In the genomic region with DNA sequence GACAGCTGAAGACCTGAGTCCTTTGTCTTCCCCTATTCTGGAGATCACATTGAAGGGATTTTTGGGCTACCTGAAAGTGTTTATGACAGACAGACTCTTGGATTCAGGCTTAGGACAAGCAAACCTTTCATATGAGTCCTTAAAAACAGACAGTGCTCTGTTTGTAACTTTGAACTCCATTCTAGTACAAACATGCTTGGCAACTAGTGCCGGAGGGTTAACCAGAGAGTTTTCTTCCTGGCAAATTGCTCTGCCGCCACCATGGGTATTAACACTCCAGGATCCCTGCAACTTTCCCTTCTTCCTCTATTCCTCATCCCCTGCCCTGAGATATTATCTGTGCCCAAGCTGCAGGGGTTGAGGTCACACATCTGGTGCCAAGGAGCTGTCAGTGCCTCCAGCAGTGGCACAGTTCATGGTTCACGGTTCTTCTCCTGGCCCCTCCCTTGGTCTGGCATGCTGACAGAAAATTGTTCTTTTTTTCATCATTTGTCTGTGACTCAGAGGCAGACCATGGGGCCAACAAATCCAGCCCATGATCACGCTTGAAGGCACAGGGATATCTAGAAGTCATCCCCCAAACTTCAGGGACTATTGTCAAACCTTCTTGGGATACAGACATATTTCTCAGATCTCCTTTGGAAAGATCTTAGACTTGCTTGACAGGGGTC, we compare ENCODE assay signal across 8 cellular contexts.
DNase-seq lines count a peak whose midpoint lies in the region; ATAC-seq and TF ChIP-seq lines count a peak whose summit lies in the region.

No MANE protein-coding gene starts in this region.

- TF ChIP-seq CTCF in left lung (IDR thresholded peaks at IDR 0.05) (no peak), OCI-LY7 (conservative IDR thresholded peaks at IDR 0.05; ENCODE audit: low read length) (no peak)

- intact Hi-C loops in left lung (cut with DNase I) (no loop called here), aorta (cut with DNase I) (no loop called here), OCI-LY7 (cut with micrococcal nuclease; ENCODE audit: unreplicated experiment) (no loop called here)

- H3K79me2 ChIP-seq in OCI-LY7 (ENCODE audit: insufficient read depth, low read depth, low read length), result no peaks in the 10 kb centered on the region

- POLR2A ChIA-PET in OCI-LY7 (lab: Charles Lee), result interaction anchor here (0.7 kb wide), 1 partner anchor 14 kb away, joined by 3 read pairs; no protein-coding TSS in a partner anchor

- ATAC-seq in left lung (peak; percentile 46), aorta (ENCODE audit: low FRiP score) (peak; percentile 54), GM19324 (IDR thresholded peaks at IDR 0.05; ENCODE audit: low FRiP score, unreplicated experiment) (no peak)

- H3K27me3 ChIP-seq in left lung (no peaks in the 10 kb centered on the region), aorta (ENCODE audit: control insufficient read depth in 1 of 2, insufficient read depth in 2 of 2, low read length in 1 of 2) (no peaks in the 10 kb centered on the region)

- H3K36me3 ChIP-seq in left lung, result no peaks in the 10 kb centered on the region
- H3K36me3 ChIP-seq in aorta (ENCODE audit: control insufficient read depth in 1 of 2, insufficient read depth in 2 of 2, low read length in 1 of 2), result no peaks in the 10 kb centered on the region
- no peaks in the 10 kb centered on the region for H3K36me3 ChIP-seq in OCI-LY7 (ENCODE audit: insufficient read depth, low read length)

- no peak overlapping the region for H3K4me2 ChIP-seq in OCI-LY7 (ENCODE audit: low read length)

- H3K9me3 ChIP-seq in left lung (no peaks in the 10 kb centered on the region), aorta (ENCODE audit: control insufficient read depth, low read length) (no peaks in the 10 kb centered on the region), OCI-LY7 (ENCODE audit: low read length) (no peaks in the 10 kb centered on the region)

- DNase-seq in stimulated activated CD4-positive, alpha-beta T cell treated with anti-CD3 and anti-CD28 coated beads, Interleukin-4, amount 100 ng/mL, for 24 hours, result peak; percentile 27
- DNase-seq in stimulated activated CD4-positive, alpha-beta T cell treated with anti-CD3 and anti-CD28 coated beads, Interleukin-12 subunit alpha, Interleukin-12 subunit beta, amount 100 ng/mL, for 4 hours, result no peak
- DNase-seq in amniotic epithelial cell (ENCODE audit: low read depth) (peak; percentile 77), left lung (peak in 1 of 2 donors; percentile 54), aorta (peak in 1 of 2 donors; percentile 63), DMS53 treated with DMSO at 0.1 percent for 48 hours (lab: John Stamatoyannopoulos, UW; ENCODE audit: unreplicated experiment) (no peak), OCI-LY7 (ENCODE audit: low spot score) (no peak)

- WGBS in aorta, 2 donors, result 12 to 14% methylated on average over 4 of the region's 4 CpGs

- no peaks in the 10 kb centered on the region for H3K9me2 ChIP-seq in OCI-LY7 (ENCODE audit: insufficient read depth, low read length)

- H3K4me1 ChIP-seq in left lung, result peaks cover 18 to 84% of the 10 kb centered on the region in 2 donors
- peaks cover 2 to 11% of the 10 kb centered on the region in 2 donors for H3K4me1 ChIP-seq in aorta (ENCODE audit: control insufficient read depth in 1 of 2, insufficient read depth in 2 of 2, low read length in 2 of 2)
- H3K4me1 ChIP-seq in OCI-LY7 (ENCODE audit: insufficient read depth, low read length, poor library complexity, severe bottlenecking), result no peaks in the 10 kb centered on the region

- H3K27ac ChIP-seq in left lung, result peak overlapping the region; percentile 55 to 84
- no peak overlapping the region for H3K27ac ChIP-seq in aorta (ENCODE audit: low read depth in 1 of 2, low read length in 2 of 2)
- H3K27ac ChIP-seq in OCI-LY7 (ENCODE audit: low read depth, low read length, poor library complexity, severe bottlenecking), result no peak overlapping the region

- CTCF ChIA-PET in OCI-LY7 (lab: Charles Lee; ENCODE audit: unreplicated experiment), result no interaction called here

- H3K4me3 ChIP-seq in left lung (no peak overlapping the region), aorta (ENCODE audit: low read length in 2 of 2) (no peak overlapping the region), OCI-LY7 (ENCODE audit: low read depth, low read length, poor library complexity, severe bottlenecking) (no peak overlapping the region)

- no peaks in the 10 kb centered on the region for H4K20me1 ChIP-seq in OCI-LY7 (ENCODE audit: insufficient read depth, low read length)

- no peak overlapping the region for H2AFZ ChIP-seq in OCI-LY7 (ENCODE audit: low read length)

- BruUV-seq in OCI-LY7 (replicated peaks; lab: Mats Ljungman, UMichigan), result no TSS peak

Comparison
In these comparisons a context has a peak if more than half of its experiments do, and no peak if none do; other contexts are left out.
1. DNase-seq: peak in stimulated activated CD4-positive, alpha-beta T cell treated with anti-CD3 and anti-CD28 coated beads, Interleukin-4, amount 100 ng/mL, for 24 hours (single experiment) and amniotic epithelial cell (single experiment); none in stimulated activated CD4-positive, alpha-beta T cell treated with anti-CD3 and anti-CD28 coated beads, Interleukin-12 subunit alpha, Interleukin-12 subunit beta, amount 100 ng/mL, for 4 hours (single experiment), DMS53 treated with DMSO at 0.1 percent for 48 hours (single experiment) and OCI-LY7 (single experiment).
2. H3K27ac ChIP-seq: peak in left lung (2 of 2); none in aorta (0 of 2) and OCI-LY7 (single experiment).